In genomic region chr7:141860207-141860606, GRCh38 we compare ENCODE assay signal across 10 cellular contexts. TPM values are rescaled to one million over a fixed set of nuclear protein-coding genes. Genes with fewer than 3 reads are reported as not detected.
"Had no signal": no experiment of that assay in that cellular context is flagged by ENCODE, and none has a peak within 500 bp of the region (broad histone marks: within the 10 kb centered on the region; RNA-seq: fewer than 3 reads in every experiment).

No MANE protein-coding gene starts in this region.

- ATAC-seq: HepG2 had no signal

- H2AFZ ChIP-seq: GM23248 had no signal

- H3K4me3 ChIP-seq: GM23248 had no signal

- FAIRE-seq: H54, HepG2 had no signal

- H3K9ac ChIP-seq: GM23248 had no signal

- H3K27ac ChIP-seq: GM23248, HL-60 had no signal

- DNase-seq: GM23248, GOT3, H9, HCEC 1CT, KBM-7 had no signal

RNA-seq across cellular contexts. Expression of gene PRSS37, which starts 18.9 kb away (rescaled TPM):
- total RNA-seq: GM23248, H9, HepG2, HT1080 had no signal
- polyA plus RNA-seq: GM23248, HepG2, IgD-negative memory B cell had no signal

RNA-seq across cellular contexts. Expression of gene OR9A4, which starts 56.0 kb away (rescaled TPM):
- total RNA-seq: GM23248, H9, HepG2, HT1080 had no signal
- polyA plus RNA-seq: GM23248, HepG2, IgD-negative memory B cell had no signal
